Comparison of ENCODE assay signal across 2 cellular contexts in the genomic region with DNA sequence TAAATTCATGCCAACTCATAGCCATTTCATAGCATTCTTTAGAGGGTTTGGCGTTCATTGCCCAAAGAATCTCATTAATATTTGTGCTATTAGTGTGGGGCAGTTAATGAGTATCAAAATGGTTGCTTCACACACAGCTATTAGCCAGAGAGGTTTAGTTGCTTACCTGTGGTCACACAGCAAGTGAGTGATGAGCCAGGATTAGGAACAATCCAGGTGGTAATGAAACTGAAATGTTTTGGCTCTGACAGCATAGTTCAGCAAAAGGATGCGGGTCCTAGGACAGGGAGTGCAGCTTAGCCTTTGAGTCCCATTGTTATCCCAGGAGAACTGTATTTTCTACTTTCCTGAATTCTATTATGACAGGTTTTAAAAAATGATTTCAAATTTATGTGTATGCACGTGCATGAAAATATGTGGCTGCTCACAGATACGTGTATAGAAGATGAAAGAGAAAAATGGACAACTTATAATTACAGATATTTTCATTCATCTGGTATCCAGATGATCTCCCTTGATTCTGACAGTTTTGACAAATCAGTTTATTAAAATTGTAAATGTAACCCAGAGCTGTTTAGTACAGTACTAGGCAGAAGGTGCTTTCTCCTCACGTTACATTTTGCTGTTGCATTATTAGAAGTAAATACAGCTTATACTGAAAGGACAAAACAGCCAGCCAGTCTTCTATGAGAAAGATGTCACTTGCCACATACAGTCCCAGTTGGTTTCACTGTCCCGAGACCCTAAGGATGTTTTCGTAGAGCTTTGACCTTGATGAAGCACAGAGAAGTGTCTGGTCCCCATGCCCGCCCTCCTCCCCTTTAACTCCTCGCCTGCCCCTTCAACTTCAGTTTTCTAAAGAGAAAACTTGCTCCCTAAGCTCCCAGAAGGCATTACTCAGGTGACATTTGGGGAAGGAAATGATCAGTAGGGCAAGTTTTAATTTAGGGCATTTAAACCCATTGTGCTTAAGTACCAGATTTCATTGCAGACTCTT.
TF ChIP-seq lines count a peak whose summit lies in the region.

No MANE protein-coding gene starts in this region.

TF ChIP-seq in HepG2, 621 proteins besides CTCF, POLR2A, EP300 and RAD21 (continued from another document):
- TF ChIP-seq ZNF768 (CRISPR knock-in tag; IDR thresholded peaks at IDR 0.05) (peak; percentile 68; the same call in 1 of the 2 replicates), BRF2 (CRISPR knock-in tag; IDR thresholded peaks at IDR 0.05) (no peak)

TF ChIP-seq in K562, 482 proteins besides CTCF, POLR2A, EP300 and RAD21:
- TF ChIP-seq FOXA3 (CRISPR knock-in tag; conservative IDR thresholded peaks at IDR 0.05 in 1 of 2, IDR thresholded peaks at IDR 0.05 in 1 of 2): no peak
- TF ChIP-seq, protein P1, sequence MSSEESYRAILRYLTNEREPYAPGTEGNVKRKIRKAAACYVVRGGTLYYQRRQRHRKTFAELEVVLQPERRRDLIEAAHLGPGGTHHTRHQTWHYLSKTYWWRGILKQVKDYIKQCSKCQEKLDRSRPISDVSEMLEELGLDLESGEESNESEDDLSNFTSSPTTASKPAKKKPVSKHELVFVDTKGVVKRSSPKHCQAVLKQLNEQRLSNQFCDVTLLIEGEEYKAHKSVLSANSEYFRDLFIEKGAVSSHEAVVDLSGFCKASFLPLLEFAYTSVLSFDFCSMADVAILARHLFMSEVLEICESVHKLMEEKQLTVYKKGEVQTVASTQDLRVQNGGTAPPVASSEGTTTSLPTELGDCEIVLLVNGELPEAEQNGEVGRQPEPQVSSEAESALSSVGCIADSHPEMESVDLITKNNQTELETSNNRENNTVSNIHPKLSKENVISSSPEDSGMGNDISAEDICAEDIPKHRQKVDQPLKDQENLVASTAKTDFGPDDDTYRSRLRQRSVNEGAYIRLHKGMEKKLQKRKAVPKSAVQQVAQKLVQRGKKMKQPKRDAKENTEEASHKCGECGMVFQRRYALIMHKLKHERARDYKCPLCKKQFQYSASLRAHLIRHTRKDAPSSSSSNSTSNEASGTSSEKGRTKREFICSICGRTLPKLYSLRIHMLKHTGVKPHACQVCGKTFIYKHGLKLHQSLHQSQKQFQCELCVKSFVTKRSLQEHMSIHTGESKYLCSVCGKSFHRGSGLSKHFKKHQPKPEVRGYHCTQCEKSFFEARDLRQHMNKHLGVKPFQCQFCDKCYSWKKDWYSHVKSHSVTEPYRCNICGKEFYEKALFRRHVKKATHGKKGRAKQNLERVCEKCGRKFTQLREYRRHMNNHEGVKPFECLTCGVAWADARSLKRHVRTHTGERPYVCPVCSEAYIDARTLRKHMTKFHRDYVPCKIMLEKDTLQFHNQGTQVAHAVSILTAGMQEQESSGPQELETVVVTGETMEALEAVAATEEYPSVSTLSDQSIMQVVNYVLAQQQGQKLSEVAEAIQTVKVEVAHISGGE (CRISPR knock-in tag; IDR thresholded peaks at IDR 0.05): peak in 1 of 3 experiments; percentile 85; a peak in 2 of 6 replicates
- TF ChIP-seq ZFP36 (IDR thresholded peaks at IDR 0.05; ENCODE audit: low read depth, low read length, partially characterized antibody): peak; percentile 6
- TF ChIP-seq STAG1 (CRISPR knock-in tag; IDR thresholded peaks at IDR 0.05; ENCODE audit: borderline replicate concordance): no peak
- TF ChIP-seq CCAR2 (IDR thresholded peaks at IDR 0.05; ENCODE audit: low read depth, low read length): no peak
